ENCODE assay signal across 1 cellular context in genomic region chr3:72279631-72280041, GRCh38.
TF ChIP-seq lines count a peak whose summit lies in the region.

No MANE protein-coding gene starts in this region.

TF ChIP-seq in HCT116, 20 proteins besides CTCF, POLR2A, EP300 and RAD21 (continued from another document):
- TF ChIP-seq SP1 (IDR thresholded peaks at IDR 0.05; ENCODE audit: low read depth) (no peak), CBX3 (IDR thresholded peaks at IDR 0.05; ENCODE audit: low read depth) (no peak), ZBTB33 (IDR thresholded peaks at IDR 0.05; ENCODE audit: extremely low read depth, insufficient replicate concordance, low read length) (no peak), MAX (IDR thresholded peaks at IDR 0.05) (no peak), SIN3A (IDR thresholded peaks at IDR 0.05; ENCODE audit: low read depth) (no peak), ZFX (IDR thresholded peaks at IDR 0.05) (no peak), REST (IDR thresholded peaks at IDR 0.05; ENCODE audit: low read depth) (no peak), TCF7L2 (IDR thresholded peaks at IDR 0.05; ENCODE audit: borderline replicate concordance, extremely low read depth, insufficient read depth, insufficient read length) (no peak)
